ENCODE assay signal across 13 cellular contexts in the genomic region with DNA sequence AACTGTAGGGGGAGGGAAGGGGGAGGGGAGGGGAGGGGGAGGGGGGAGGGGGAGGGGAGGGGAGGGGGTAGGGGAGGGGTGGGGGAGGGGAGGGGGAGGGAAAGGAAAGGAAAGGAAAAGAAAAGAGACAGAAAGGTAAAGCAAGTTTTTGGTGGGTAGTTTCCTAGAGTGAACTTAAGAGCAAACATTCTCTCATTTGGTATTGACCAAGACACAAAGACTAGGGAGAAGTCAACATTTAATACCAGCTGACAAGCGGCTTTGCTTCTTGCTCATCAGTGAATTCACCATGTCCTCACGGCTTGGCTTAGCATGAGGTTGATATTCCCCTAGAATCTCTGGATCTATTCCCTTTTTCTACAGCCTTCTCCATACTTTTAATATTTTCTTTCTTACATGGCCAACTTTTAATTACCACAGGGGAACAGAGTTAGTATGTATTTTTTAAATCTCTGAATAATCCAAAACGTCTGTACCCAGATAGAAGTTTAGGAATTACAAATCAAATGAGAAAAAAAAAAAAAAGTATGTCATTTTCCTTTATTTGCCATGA. TPM values are rescaled to one million over a fixed set of nuclear protein-coding genes. Genes with fewer than 3 reads are reported as not detected.
DNase-seq lines count a peak whose midpoint lies in the region; ATAC-seq, FAIRE-seq and TF ChIP-seq lines count a peak whose summit lies in the region.
"Had no signal": no experiment of that assay in that cellular context is flagged by ENCODE, and none has a peak within 500 bp of the region (broad histone marks: within the 10 kb centered on the region; RNA-seq: fewer than 3 reads in every experiment).

No MANE protein-coding gene starts in this region.

- H3K27me3 ChIP-seq in HCT116 (ENCODE audit: insufficient read depth, low read length): no peaks in the 10 kb centered on the region
- H3K27me3 ChIP-seq in right lobe of liver: no peaks in the 10 kb centered on the region
- H3K27me3 ChIP-seq: vagina had no signal

- peaks cover 0 to 16% of the 10 kb centered on the region in 2 experiments; a peak in 3 of 4 replicates for H3K4me1 ChIP-seq in HCT116 (ENCODE audit: control insufficient read depth in 1 of 2, insufficient read depth in 2 of 2, low read length in 2 of 2)
- peaks cover 0 to 10% (median 0%) of the 10 kb centered on the region in 4 donors for H3K4me1 ChIP-seq in right lobe of liver
- H3K4me1 ChIP-seq: vagina had no signal

- no peak for ATAC-seq in HCT116
- no peak for ATAC-seq in activated T-helper 17 cell treated with anti-CD3 and anti-CD28 coated beads, Interleukin-2, amount 50 U/mL, for 72 hours (replicated peaks)
- ATAC-seq in right lobe of liver: peak in 3 of 4 donors; percentile 4 to 48 (median 15)
- no peak for ATAC-seq in HG03378 (IDR thresholded peaks at IDR 0.05; ENCODE audit: unreplicated experiment)

- CTCF ChIA-PET in HCT116 (lab: Charles Lee): interaction anchor here (0.6 to 1.9 kb wide), 15 partner anchors 9 to 607 kb away, joined by 3 to 16 read pairs (median 5); partner anchors contain the start of gene GLIS3

- FAIRE-seq in GM19239 (lab: Jason Lieb, UNC): no peak

- peak overlapping the region; percentile 60 for H3K4me2 ChIP-seq in HCT116 (ENCODE audit: low read length)

- no peak overlapping the region for H3K9ac ChIP-seq in HCT116 (ENCODE audit: low read length)

- intact Hi-C loops in HCT116 (cut with micrococcal nuclease): loop anchor here (1.0 to 10.0 kb wide), 3 partner anchors 25 to 608 kb away; no protein-coding TSS in a partner anchor
- intact Hi-C loops in right lobe of liver (cut with DNase I): no loop called here

- no peaks in the 10 kb centered on the region for H3K9me3 ChIP-seq in HCT116 (ENCODE audit: control insufficient read depth in 1 of 2, insufficient read depth in 1 of 2, low read depth in 1 of 2, low read length in 2 of 2)
- no peaks in the 10 kb centered on the region for H3K9me3 ChIP-seq in right lobe of liver
- H3K9me3 ChIP-seq: vagina had no signal

- H3K4me3 ChIP-seq in HCT116 (replicated peaks in 1 of 2; ENCODE audit: low read depth in 1 of 2, low read length in 2 of 2): no peak overlapping the region; a peak in 1 of 4 replicates
- H3K4me3 ChIP-seq in right lobe of liver: no peak overlapping the region
- H3K4me3 ChIP-seq: skin epidermis, vagina had no signal

- no peaks in the 10 kb centered on the region for H3K27me3 Mint-ChIP-seq in T-helper 2 cell treated with Interferon-gamma antibody and Interleukin-4, amounts not matched to agents 5 μg/mL and 100 μg/mL, for 36 hours (ENCODE audit: low read depth)
- no peaks in the 10 kb centered on the region for H3K27me3 Mint-ChIP-seq in activated T-helper 17 cell treated with anti-CD3 and anti-CD28 coated beads, Interleukin-2, amount 50 U/mL, for 72 hours
- H3K27me3 Mint-ChIP-seq: stimulated activated naive CD8-positive, alpha-beta T cell treated with anti-CD3 and anti-CD28 coated beads, Interleukin-15, Interleukin-2, amounts not matched to agents 100 ng/mL and 50 ng/mL, for 24 hours had no signal

- no peaks in the 10 kb centered on the region for H3K79me2 ChIP-seq in HCT116 (ENCODE audit: insufficient read depth, low read length)

- WGBS in right lobe of liver (ENCODE audit: insufficient coverage, low coverage, low lambda C conversion rate, missing lambda C conversion rate): 24% methylated on average over 3 of the region's 3 CpGs

- no peak overlapping the region for H2AFZ ChIP-seq in HCT116 (ENCODE audit: low read depth, low read length, poor library complexity, severe bottlenecking)

- H3K36me3 ChIP-seq in HCT116 (ENCODE audit: control insufficient read depth in 1 of 2, insufficient read depth in 2 of 2, low read length in 2 of 2) (no peaks in the 10 kb centered on the region), right lobe of liver (no peaks in the 10 kb centered on the region)
- H3K36me3 ChIP-seq: vagina had no signal

- H3K9me3 Mint-ChIP-seq in T-helper 2 cell treated with Interferon-gamma antibody and Interleukin-4, amounts not matched to agents 5 μg/mL and 100 μg/mL, for 36 hours: no peaks in the 10 kb centered on the region
- no peaks in the 10 kb centered on the region for H3K9me3 Mint-ChIP-seq in activated T-helper 17 cell treated with anti-CD3 and anti-CD28 coated beads, Interleukin-2, amount 50 U/mL, for 72 hours
- H3K9me3 Mint-ChIP-seq: stimulated activated naive CD8-positive, alpha-beta T cell treated with anti-CD3 and anti-CD28 coated beads, Interleukin-15, Interleukin-2, amounts not matched to agents 100 ng/mL and 50 ng/mL, for 24 hours had no signal

- peak overlapping the region; percentile 33 for H3K4me3 Mint-ChIP-seq in T-helper 2 cell treated with Interferon-gamma antibody and Interleukin-4, amounts not matched to agents 5 μg/mL and 100 μg/mL, for 36 hours
- H3K4me3 Mint-ChIP-seq in activated T-helper 17 cell treated with anti-CD3 and anti-CD28 coated beads, Interleukin-2, amount 50 U/mL, for 72 hours: peak overlapping the region; percentile 56
- H3K4me3 Mint-ChIP-seq: H9 had no signal

- H3K27ac ChIP-seq in HCT116 (ENCODE audit: low read depth, low read length): no peak overlapping the region
- H3K27ac ChIP-seq in right lobe of liver: no peak overlapping the region
- H3K27ac ChIP-seq: HL-60, skin epidermis, vagina had no signal

- no peaks in the 10 kb centered on the region for H3K9me2 ChIP-seq in HCT116 (ENCODE audit: insufficient read depth)

- H4K20me1 ChIP-seq in HCT116 (ENCODE audit: insufficient read depth): no peaks in the 10 kb centered on the region

- RAD21 ChIA-PET in HCT116 (lab: Charles Lee; ENCODE audit: low non-redundant PET in 1 of 2, low total read pairs in 2 of 2, uncharacterized antibody in 2 of 2, unreplicated experiment in 2 of 2): interaction anchor here in 1 of 2 experiments (0.6 to 1.9 kb wide), 2 partner anchors 25 to 363 kb away, joined by 3 to 5 read pairs; no protein-coding TSS in a partner anchor

- TF ChIP-seq RAD21 in HCT116 (IDR thresholded peaks at IDR 0.05; ENCODE audit: low read depth): no peak

- BruUV-seq in HCT116 (replicated peaks; lab: Mats Ljungman, UMichigan): no TSS peak

- H3K36me3 Mint-ChIP-seq in T-helper 2 cell treated with Interferon-gamma antibody and Interleukin-4, amounts not matched to agents 5 μg/mL and 100 μg/mL, for 36 hours (ENCODE audit: low read depth): no peaks in the 10 kb centered on the region
- no peaks in the 10 kb centered on the region for H3K36me3 Mint-ChIP-seq in activated T-helper 17 cell treated with anti-CD3 and anti-CD28 coated beads, Interleukin-2, amount 50 U/mL, for 72 hours (ENCODE audit: low read depth)

- TF ChIP-seq POLR2A in HCT116 (IDR thresholded peaks at IDR 0.05; ENCODE audit: borderline replicate concordance, extremely low read depth, insufficient read depth, insufficient read length) (no peak), right lobe of liver (IDR thresholded peaks at IDR 0.05) (no peak)

- no peak for DNase-seq in T-helper 2 cell treated with Interferon-gamma antibody and Interleukin-4, amounts not matched to agents 5 μg/mL and 100 μg/mL, for 36 hours (ENCODE audit: low spot score)
- DNase-seq in T-helper 2 cell (no peak), HCT116 (ENCODE audit: low read depth, low spot score) (no peak), right lobe of liver (no peak), hepatic stellate cell (ENCODE audit: low spot score) (no peak), GM19239 (ENCODE audit: insufficient read length, low spot score) (no peak)

- POLR2A ChIA-PET in HCT116 (lab: Charles Lee): interaction anchor here (0.6 kb wide), 1 partner anchor 144 kb away, joined by 3 read pairs; no protein-coding TSS in a partner anchor

- H3K4me1 Mint-ChIP-seq in T-helper 2 cell treated with Interferon-gamma antibody and Interleukin-4, amounts not matched to agents 5 μg/mL and 100 μg/mL, for 36 hours (ENCODE audit: low read depth): peaks cover 9% of the 10 kb centered on the region
- H3K4me1 Mint-ChIP-seq in activated T-helper 17 cell treated with anti-CD3 and anti-CD28 coated beads, Interleukin-2, amount 50 U/mL, for 72 hours: peaks cover 11% of the 10 kb centered on the region
- H3K4me1 Mint-ChIP-seq: H9 had no signal

- peak overlapping the region; percentile 41 for H3K27ac Mint-ChIP-seq in T-helper 2 cell treated with Interferon-gamma antibody and Interleukin-4, amounts not matched to agents 5 μg/mL and 100 μg/mL, for 36 hours
- H3K27ac Mint-ChIP-seq in activated T-helper 17 cell treated with anti-CD3 and anti-CD28 coated beads, Interleukin-2, amount 50 U/mL, for 72 hours: peak overlapping the region; percentile 80

- no peak for TF ChIP-seq CTCF in HCT116 (IDR thresholded peaks at IDR 0.05 in 2 of 3, conservative IDR thresholded peaks at IDR 0.05 in 1 of 3; ENCODE audit: borderline replicate concordance in 1 of 3, insufficient read depth in 1 of 3, low read depth in 2 of 3, low read length in 2 of 3)
- TF ChIP-seq CTCF in right lobe of liver (IDR thresholded peaks at IDR 0.05): no peak

TF ChIP-seq in HCT116, 20 proteins besides CTCF, POLR2A, EP300 and RAD21 (continues in another document):
- TF ChIP-seq ELF1 (IDR thresholded peaks at IDR 0.05; ENCODE audit: borderline replicate concordance, low read depth) (no peak), EZH2phosphoT487 (IDR thresholded peaks at IDR 0.05; ENCODE audit: borderline replicate concordance) (no peak), JUND (IDR thresholded peaks at IDR 0.05) (no peak), FOSL1 (IDR thresholded peaks at IDR 0.05; ENCODE audit: low read depth) (no peak), ZFX (IDR thresholded peaks at IDR 0.05) (no peak), SRF (IDR thresholded peaks at IDR 0.05; ENCODE audit: low read depth) (no peak), YY1 (IDR thresholded peaks at IDR 0.05; ENCODE audit: extremely low read depth, insufficient replicate concordance, low read depth, low read length) (no peak), ZBTB33 (IDR thresholded peaks at IDR 0.05; ENCODE audit: extremely low read depth, insufficient replicate concordance, low read length) (no peak)

RNA-seq across cellular contexts. Expression of gene GLIS3, which starts 40.0 kb away (rescaled TPM):
- total RNA-seq in HCT116 (2021; ENCODE audit: unreplicated experiment): 3.7 TPM
- polyA plus RNA-seq in HCT116 (2012): 0.74 and 1.7 TPM in 2 replicates
- under 1 TPM; 0.80 to 0.85 TPM for total RNA-seq in activated T-helper 17 cell treated with anti-CD3 and anti-CD28 coated beads, Interleukin-2, amount 50 U/mL, for 72 hours
- 10 to 100 TPM in 5 of 6 experiments, 1 to 10 TPM in 1; 9.6 to 17.7 (median 11.2) TPM for total RNA-seq in right lobe of liver

Comparison
In these comparisons a context has a peak if more than half of its experiments do, and no peak if none do; other contexts are left out.
1. ATAC-seq: peak in right lobe of liver (3 of 4); none in HCT116 (single experiment), activated T-helper 17 cell treated with anti-CD3 and anti-CD28 coated beads, Interleukin-2, amount 50 U/mL, for 72 hours (single experiment) and HG03378 (single experiment).